ENCODE assay signal across 10 cellular contexts in the genomic region with DNA sequence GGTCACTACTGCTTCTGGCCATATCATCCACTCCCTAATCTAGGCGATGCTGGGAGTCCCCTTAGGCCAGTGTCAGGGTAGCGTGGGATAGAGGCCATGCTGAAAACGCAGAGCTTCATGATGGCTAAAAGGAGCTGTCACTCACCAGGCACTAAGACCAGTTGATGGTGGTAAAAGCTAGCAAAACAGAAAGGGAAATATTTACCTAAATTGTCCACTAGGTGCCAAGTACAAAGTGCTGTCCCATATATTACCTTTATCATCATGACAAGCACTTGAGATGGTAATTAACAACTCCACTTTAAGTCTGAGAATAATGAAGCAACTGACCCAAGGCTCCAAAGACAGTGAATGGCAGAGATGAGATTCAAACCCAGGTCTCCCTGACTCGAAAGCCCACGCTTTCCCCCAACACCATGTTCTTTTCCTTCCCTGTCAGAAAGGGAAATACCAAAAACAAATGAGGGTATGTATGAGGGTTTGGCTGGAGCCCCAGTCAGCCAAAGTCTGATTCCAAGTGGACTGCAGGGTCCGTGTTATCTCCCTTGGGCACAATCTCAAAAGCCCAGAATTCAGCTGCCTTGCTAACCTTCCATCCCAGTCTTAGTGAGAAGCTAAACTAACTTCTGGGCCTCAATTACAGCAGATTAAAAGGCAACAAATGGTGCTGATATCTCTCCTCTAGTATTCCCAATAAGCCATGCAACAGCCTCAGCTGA.
DNase-seq lines count a peak whose midpoint lies in the region; ATAC-seq and TF ChIP-seq lines count a peak whose summit lies in the region.
"Had no signal": no experiment of that assay in that cellular context is flagged by ENCODE, and none has a peak within 500 bp of the region (broad histone marks: within the 10 kb centered on the region; RNA-seq: fewer than 3 reads in every experiment).

No MANE protein-coding gene starts in this region.

- H3K27ac ChIP-seq in A673 (ENCODE audit: low read depth, low read length, poor library complexity, severe bottlenecking) (no peak overlapping the region), coronary artery (peak overlapping the region; percentile 28 to 74)
- no peak overlapping the region for H3K27ac ChIP-seq in naive thymus-derived CD4-positive, alpha-beta T cell (ENCODE audit: low read depth, low read length)
- H3K27ac ChIP-seq: SJCRH30 had no signal

- peaks cover 19% of the 10 kb centered on the region for H3K4me1 Mint-ChIP-seq in HFFc6 (ENCODE audit: low read depth)
- peaks cover 10 to 31% (median 22%) of the 10 kb centered on the region in 7 donors for H3K4me1 Mint-ChIP-seq in naive thymus-derived CD4-positive, alpha-beta T cell

- no peak overlapping the region for H3K4me3 ChIP-seq in A673 (ENCODE audit: low read depth, low read length, poor library complexity, severe bottlenecking)
- H3K4me3 ChIP-seq in coronary artery, result no peak overlapping the region
- no peak overlapping the region for H3K4me3 ChIP-seq in naive thymus-derived CD4-positive, alpha-beta T cell (ENCODE audit: low read length)
- H3K4me3 ChIP-seq: SJCRH30 had no signal

- H3K9me3 Mint-ChIP-seq in HFFc6, result no peaks in the 10 kb centered on the region
- H3K9me3 Mint-ChIP-seq in naive thymus-derived CD4-positive, alpha-beta T cell, result peaks cover 0 to 2% (median 0%) of the 10 kb centered on the region in 11 donors

- no peak for DNase-seq in A673 (ENCODE audit: low spot score)
- DNase-seq in HFFc6, result no peak
- no peak for DNase-seq in coronary artery (ENCODE audit: low spot score)
- DNase-seq in naive thymus-derived CD4-positive, alpha-beta T cell, result no peak
- DNase-seq in activated CD4-positive, CD25-positive, alpha-beta regulatory T cell (lab: John Stamatoyannopoulos, UW), result no peak
- DNase-seq in NCI-H774 (lab: John Stamatoyannopoulos, UW), result no peak
- DNase-seq in putamen (ENCODE audit: low spot score), result no peak
- no peak for DNase-seq in NCI-H1417 treated with DMSO at 0.1 percent for 48 hours (lab: John Stamatoyannopoulos, UW)
- DNase-seq: NCI-H1092 treated with DMSO at 0.1 percent for 48 hours, SJCRH30 had no signal

- H3K36me3 Mint-ChIP-seq in HFFc6 (ENCODE audit: low read depth), result peaks cover 22% of the 10 kb centered on the region
- H3K36me3 Mint-ChIP-seq in naive thymus-derived CD4-positive, alpha-beta T cell, result peaks cover 3 to 25% (median 12%) of the 10 kb centered on the region in 5 donors

- H3K4me1 ChIP-seq in A673 (ENCODE audit: insufficient read depth, low read length, poor library complexity, severe bottlenecking), result peaks cover 6% of the 10 kb centered on the region
- H3K4me1 ChIP-seq in naive thymus-derived CD4-positive, alpha-beta T cell (ENCODE audit: control insufficient read depth in 2 of 2, insufficient read depth in 2 of 2, low read length in 2 of 2), result no peaks in the 10 kb centered on the region
- H3K4me1 ChIP-seq: SJCRH30 had no signal

- no TSS peak for BruUV-seq in A673 (replicated peaks; lab: Mats Ljungman, UMichigan)

- peaks cover 4% of the 10 kb centered on the region for H3K27me3 Mint-ChIP-seq in HFFc6 (ENCODE audit: insufficient read depth)
- no peaks in the 10 kb centered on the region for H3K27me3 Mint-ChIP-seq in naive thymus-derived CD4-positive, alpha-beta T cell

- no peak for ATAC-seq in naive thymus-derived CD4-positive, alpha-beta T cell

- H3K27me3 ChIP-seq in A673 (replicated peaks; ENCODE audit: insufficient read depth, low read depth, low read length, poor library complexity), result no peaks in the 10 kb centered on the region
- no peaks in the 10 kb centered on the region for H3K27me3 ChIP-seq in naive thymus-derived CD4-positive, alpha-beta T cell (ENCODE audit: control insufficient read depth in 2 of 2, insufficient read depth in 2 of 2, low read length in 2 of 2)
- H3K27me3 ChIP-seq: SJCRH30 had no signal

- intact Hi-C loops in A673 (cut with micrococcal nuclease; ENCODE audit: unreplicated experiment), result no loop called here
- intact Hi-C loops in naive thymus-derived CD4-positive, alpha-beta T cell (cut with micrococcal nuclease), result no loop called here

- TF ChIP-seq CTCF in A673 (conservative IDR thresholded peaks at IDR 0.05; ENCODE audit: low read depth, low read length) (peak; percentile 27; the same call in 1 of the 2 replicates), HFFc6 (IDR thresholded peaks at IDR 0.05) (peak; percentile 57; the same call in 1 of the 2 replicates), coronary artery (IDR thresholded peaks at IDR 0.05) (no peak)

- H3K4me3 Mint-ChIP-seq in HFFc6, result no peak overlapping the region
- no peak overlapping the region for H3K4me3 Mint-ChIP-seq in naive thymus-derived CD4-positive, alpha-beta T cell

- 0 out of 2 replicates have a peak overlapping the region, but pooled peaks have one; percentile 2 for H3K27ac Mint-ChIP-seq in HFFc6
- H3K27ac Mint-ChIP-seq in naive thymus-derived CD4-positive, alpha-beta T cell, result peak overlapping the region in 8 of 9 donors; percentile 15 to 87 (median 64)

- peaks cover 51% of the 10 kb centered on the region for H3K36me3 ChIP-seq in A673 (ENCODE audit: insufficient read depth, low read length, poor library complexity, severe bottlenecking)
- peaks cover 10 to 68% (median 11%) of the 10 kb centered on the region in 3 experiments for H3K36me3 ChIP-seq in naive thymus-derived CD4-positive, alpha-beta T cell (ENCODE audit: control insufficient read depth in 2 of 3, insufficient read depth in 3 of 3, low read length in 3 of 3)

- POLR2A ChIA-PET in A673 (lab: Charles Lee; ENCODE audit: low non-redundant PET), result interaction anchor here (0.7 kb wide), 1 partner anchor 1808 kb away, joined by 3 read pairs; no protein-coding TSS in a partner anchor
- POLR2A ChIA-PET in naive thymus-derived CD4-positive, alpha-beta T cell (lab: Charles Lee), result interaction anchor here (1.1 kb wide), 1 partner anchor 11 kb away, joined by 4 read pairs; no protein-coding TSS in a partner anchor

- no peaks in the 10 kb centered on the region for H3K9me3 ChIP-seq in A673 (ENCODE audit: low read depth, low read length, poor library complexity, severe bottlenecking)
- no peaks in the 10 kb centered on the region for H3K9me3 ChIP-seq in naive thymus-derived CD4-positive, alpha-beta T cell (ENCODE audit: control insufficient read depth in 2 of 3, low read length in 3 of 3)
- H3K9me3 ChIP-seq: SJCRH30 had no signal

- CTCF ChIA-PET in A673 (lab: Charles Lee), result interaction anchor here (0.5 to 1.2 kb wide), 2 partner anchors 37 to 301 kb away, joined by 3 to 4 read pairs; no protein-coding TSS in a partner anchor
- CTCF ChIA-PET in naive thymus-derived CD4-positive, alpha-beta T cell (lab: Charles Lee), result interaction anchor here (0.7 to 15.8 kb wide), 4 partner anchors 12 to 39 kb away, joined by 3 to 211 read pairs (median 6); no protein-coding TSS in a partner anchor

Comparison
In these comparisons a context has a peak if more than half of its experiments do, and no peak if none do; other contexts are left out.
1. H3K27ac ChIP-seq: peak in coronary artery (2 of 2); none in A673 (single experiment) and naive thymus-derived CD4-positive, alpha-beta T cell (single experiment).